ENCODE assay signal across 11 cellular contexts in the genomic region with DNA sequence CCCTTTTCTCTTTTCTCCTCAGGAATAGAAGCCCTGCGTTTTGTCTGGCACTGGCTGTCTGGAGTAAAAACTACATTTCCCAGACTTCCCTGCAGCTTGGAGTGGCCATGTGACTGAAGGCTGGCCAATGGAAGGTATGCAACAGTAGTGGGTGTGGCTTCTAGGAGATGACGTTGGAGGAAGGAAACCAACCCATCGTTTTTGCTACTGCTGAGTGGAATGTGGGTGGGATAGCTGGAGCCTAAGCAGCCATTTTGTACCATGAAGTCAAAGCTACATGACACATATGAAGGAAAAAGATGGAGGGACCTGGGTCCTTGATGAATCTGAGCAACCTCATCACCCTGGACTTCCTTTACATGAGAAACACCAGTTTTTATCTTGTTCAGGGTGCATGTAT. TPM values are rescaled to one million over a fixed set of nuclear protein-coding genes. Genes with fewer than 3 reads are reported as not detected.
A peak's percentile ranks its signal among the peaks of the same experiment; 100 is the strongest.
DNase-seq lines count a peak whose midpoint lies in the region; ATAC-seq and TF ChIP-seq lines count a peak whose summit lies in the region.
"Had no signal": no experiment of that assay in that cellular context is flagged by ENCODE, and none has a peak within 500 bp of the region (broad histone marks: within the 10 kb centered on the region; RNA-seq: fewer than 3 reads in every experiment).

No MANE protein-coding gene starts in this region.

- H3K36me3 Mint-ChIP-seq in activated T-helper 1 cell treated with anti-CD3 and anti-CD28 coated beads, Interleukin-12 subunit alpha, Interleukin-12 subunit beta, Interleukin-2, Interleukin-4 antibody, amounts not matched to agents 30 ng/mL and 10 ng/mL and 1 ng/mL, durations not matched to agents 14 hours and 24 hours and 36 hours (ENCODE audit: low read depth) = no peaks in the 10 kb centered on the region
- H3K36me3 Mint-ChIP-seq in chondrocyte (ENCODE audit: low read depth) = no peaks in the 10 kb centered on the region
- H3K36me3 Mint-ChIP-seq: T-cell had no signal

- H3K4me3 Mint-ChIP-seq in activated T-helper 1 cell treated with anti-CD3 and anti-CD28 coated beads, Interleukin-12 subunit alpha, Interleukin-12 subunit beta, Interleukin-2, Interleukin-4 antibody, amounts not matched to agents 30 ng/mL and 10 ng/mL and 1 ng/mL, durations not matched to agents 14 hours and 24 hours and 36 hours = no peak overlapping the region
- H3K4me3 Mint-ChIP-seq in chondrocyte (ENCODE audit: unreplicated experiment) = no peak overlapping the region
- H3K4me3 Mint-ChIP-seq: T-cell had no signal

- H3K4me1 ChIP-seq in HEK293 (ENCODE audit: control insufficient read depth, insufficient read depth, low read length) (no peaks in the 10 kb centered on the region), foreskin keratinocyte (no peaks in the 10 kb centered on the region), transverse colon (no peaks in the 10 kb centered on the region)
- H3K4me1 ChIP-seq: psoas muscle had no signal

- TF ChIP-seq POLR2A in transverse colon (IDR thresholded peaks at IDR 0.05) = no peak

- peak; percentile 78 for ATAC-seq in SK-N-SH treated with all-trans-retinoic acid at 6 μM for 48 hours
- ATAC-seq in foreskin keratinocyte = peak; percentile 58
- ATAC-seq: psoas muscle, T-cell had no signal

- H3K4me3 ChIP-seq in HEK293 (ENCODE audit: low read depth, low read length) (no peak overlapping the region), transverse colon (no peak overlapping the region)
- H3K4me3 ChIP-seq: dorsolateral prefrontal cortex, psoas muscle had no signal

- no peaks in the 10 kb centered on the region for H3K9me3 ChIP-seq in HEK293 (ENCODE audit: control insufficient read depth, insufficient read depth, low read depth, low read length)
- no peaks in the 10 kb centered on the region for H3K9me3 ChIP-seq in transverse colon
- H3K9me3 ChIP-seq: psoas muscle had no signal

- no peak for TF ChIP-seq EP300 in transverse colon (IDR thresholded peaks at IDR 0.05; ENCODE audit: low read depth)

- H3K27me3 ChIP-seq in foreskin keratinocyte (no peaks in the 10 kb centered on the region), transverse colon (no peaks in the 10 kb centered on the region)

- DNase-seq in CD1c-positive myeloid dendritic cell (ENCODE audit: extremely low spot score) (peak; percentile 1), foreskin keratinocyte (no peak), epidermal melanocyte (ENCODE audit: insufficient read length, low spot score) (no peak), chondrocyte (ENCODE audit: low spot score) (no peak), transverse colon (no peak)
- no peak for DNase-seq in activated T-helper 1 cell treated with anti-CD3 and anti-CD28 coated beads, Interleukin-12 subunit alpha, Interleukin-12 subunit beta, Interleukin-2, Interleukin-4 antibody, amounts not matched to agents 30 ng/mL and 10 ng/mL and 1 ng/mL, durations not matched to agents 14 hours and 24 hours and 36 hours (ENCODE audit: low spot score)
- DNase-seq: psoas muscle, T-cell had no signal

- WGBS in transverse colon (ENCODE audit: low coverage in 1 of 2), 2 donors = 0 to 16% methylated on average over 1 to 3 of the region's 3 CpGs

- TF ChIP-seq CTCF in HEK293 (tag by site-specific recombination; IDR thresholded peaks at IDR 0.05) (no peak), foreskin keratinocyte (conservative IDR thresholded peaks at IDR 0.05) (no peak), chondrocyte (IDR thresholded peaks at IDR 0.05) (no peak), transverse colon (IDR thresholded peaks at IDR 0.05) (no peak)

- in situ Hi-C loops in transverse colon (cut with MboI; ENCODE audit: low pct_ligation_motif_present in 1 of 4, low pct_unique_long_range_greater_than_20kb in 1 of 4, low sequenced_read_pairs in 3 of 4) = no loop called here

- CTCF ChIA-PET in HEK293 (lab: Yijun Ruan, JAX) = interaction anchor here (0.7 to 0.9 kb wide), 2 partner anchors 12 to 89 kb away, joined by 3 to 4 read pairs; no protein-coding TSS in a partner anchor

- intact Hi-C loops in activated T-helper 1 cell treated with anti-CD3 and anti-CD28 coated beads, Interleukin-12 subunit alpha, Interleukin-12 subunit beta, Interleukin-2, Interleukin-4 antibody, amounts not matched to agents 30 ng/mL and 10 ng/mL and 1 ng/mL, durations not matched to agents 14 hours and 24 hours and 36 hours (cut with micrococcal nuclease) = no loop called here
- intact Hi-C loops in transverse colon (cut with DNase I; ENCODE audit: low total_unique reads) = no loop called here

- no peaks in the 10 kb centered on the region for H3K4me1 Mint-ChIP-seq in activated T-helper 1 cell treated with anti-CD3 and anti-CD28 coated beads, Interleukin-12 subunit alpha, Interleukin-12 subunit beta, Interleukin-2, Interleukin-4 antibody, amounts not matched to agents 30 ng/mL and 10 ng/mL and 1 ng/mL, durations not matched to agents 14 hours and 24 hours and 36 hours (ENCODE audit: low read depth)
- no peaks in the 10 kb centered on the region for H3K4me1 Mint-ChIP-seq in chondrocyte (ENCODE audit: low read depth)
- H3K4me1 Mint-ChIP-seq: T-cell had no signal

- no peaks in the 10 kb centered on the region for H3K9me3 Mint-ChIP-seq in activated T-helper 1 cell treated with anti-CD3 and anti-CD28 coated beads, Interleukin-12 subunit alpha, Interleukin-12 subunit beta, Interleukin-2, Interleukin-4 antibody, amounts not matched to agents 30 ng/mL and 10 ng/mL and 1 ng/mL, durations not matched to agents 14 hours and 24 hours and 36 hours
- no peaks in the 10 kb centered on the region for H3K9me3 Mint-ChIP-seq in chondrocyte (ENCODE audit: low read depth)
- H3K9me3 Mint-ChIP-seq: T-cell had no signal

- H3K27ac ChIP-seq in HEK293 (ENCODE audit: extremely low read depth, low read depth, low read length) (no peak overlapping the region), foreskin keratinocyte (no peak overlapping the region), transverse colon (no peak overlapping the region)
- H3K27ac ChIP-seq: psoas muscle had no signal

- POLR2A ChIA-PET in HEK293 (lab: Yijun Ruan, JAX) = no interaction called here

- H3K36me3 ChIP-seq in HEK293 (ENCODE audit: control insufficient read depth in 2 of 2, insufficient read depth in 1 of 2, low read length in 2 of 2) (no peaks in the 10 kb centered on the region), transverse colon (no peaks in the 10 kb centered on the region)

- peaks cover 2% of the 10 kb centered on the region for H3K27me3 Mint-ChIP-seq in activated T-helper 1 cell treated with anti-CD3 and anti-CD28 coated beads, Interleukin-12 subunit alpha, Interleukin-12 subunit beta, Interleukin-2, Interleukin-4 antibody, amounts not matched to agents 30 ng/mL and 10 ng/mL and 1 ng/mL, durations not matched to agents 14 hours and 24 hours and 36 hours (ENCODE audit: insufficient read depth)
- peaks cover 9% of the 10 kb centered on the region for H3K27me3 Mint-ChIP-seq in chondrocyte (ENCODE audit: low read depth)

- no peak overlapping the region for H3K27ac Mint-ChIP-seq in activated T-helper 1 cell treated with anti-CD3 and anti-CD28 coated beads, Interleukin-12 subunit alpha, Interleukin-12 subunit beta, Interleukin-2, Interleukin-4 antibody, amounts not matched to agents 30 ng/mL and 10 ng/mL and 1 ng/mL, durations not matched to agents 14 hours and 24 hours and 36 hours
- H3K27ac Mint-ChIP-seq in chondrocyte (ENCODE audit: unreplicated experiment) = no peak overlapping the region
- H3K27ac Mint-ChIP-seq: T-cell had no signal

TF ChIP-seq in HEK293, 187 proteins besides CTCF, POLR2A, EP300 and RAD21 (continues in another document):
- TF ChIP-seq ZNF580 (tag by site-specific recombination; IDR thresholded peaks at IDR 0.05) (0 out of 2 replicates have a peak, but pooled peaks have one; percentile 34), ZNF76 (tag by site-specific recombination; IDR thresholded peaks at IDR 0.05; ENCODE audit: borderline replicate concordance, low read depth) (peak; percentile 48; the same call in 1 of the 2 replicates), SP2 (tag by site-specific recombination; IDR thresholded peaks at IDR 0.05) (peak; percentile 5; the same call in 1 of the 2 replicates), SP7 (tag by site-specific recombination; IDR thresholded peaks at IDR 0.05) (0 out of 2 replicates have a peak, but pooled peaks have one; percentile 12), KLF8 (tag by site-specific recombination; IDR thresholded peaks at IDR 0.05) (0 out of 2 replicates have a peak, but pooled peaks have one; percentile 37), ZNF707 (tag by site-specific recombination; IDR thresholded peaks at IDR 0.05) (no peak)

RNA-seq across cellular contexts. Expression of gene FGF3, which starts 19.6 kb away (rescaled TPM):
- total RNA-seq in foreskin keratinocyte (not detected in 2 replicates), chondrocyte (not detected in 3 replicates), transverse colon (not detected)
- not detected in 2 replicates for polyA plus RNA-seq in foreskin keratinocyte
- not detected in 2 replicates for total RNA-seq in activated T-helper 1 cell treated with anti-CD3 and anti-CD28 coated beads, Interleukin-12 subunit alpha, Interleukin-12 subunit beta, Interleukin-2, Interleukin-4 antibody, amounts not matched to agents 30 ng/mL and 10 ng/mL and 1 ng/mL, durations not matched to agents 14 hours and 24 hours and 36 hours
- total RNA-seq: dorsolateral prefrontal cortex, psoas muscle, T-cell had no signal
- polyA plus RNA-seq: psoas muscle had no signal

RNA-seq across cellular contexts. Expression of gene FGF4, which starts 24.4 kb away (rescaled TPM):
- total RNA-seq in foreskin keratinocyte (not detected in 2 replicates), chondrocyte (not detected in 3 replicates), transverse colon (not detected)
- polyA plus RNA-seq in foreskin keratinocyte = not detected in 2 replicates
- total RNA-seq in activated T-helper 1 cell treated with anti-CD3 and anti-CD28 coated beads, Interleukin-12 subunit alpha, Interleukin-12 subunit beta, Interleukin-2, Interleukin-4 antibody, amounts not matched to agents 30 ng/mL and 10 ng/mL and 1 ng/mL, durations not matched to agents 14 hours and 24 hours and 36 hours = not detected in 2 replicates
- total RNA-seq: dorsolateral prefrontal cortex, psoas muscle, T-cell had no signal
- polyA plus RNA-seq: psoas muscle had no signal
